ENCODE assay signal across 36 cellular contexts in the genomic region with DNA sequence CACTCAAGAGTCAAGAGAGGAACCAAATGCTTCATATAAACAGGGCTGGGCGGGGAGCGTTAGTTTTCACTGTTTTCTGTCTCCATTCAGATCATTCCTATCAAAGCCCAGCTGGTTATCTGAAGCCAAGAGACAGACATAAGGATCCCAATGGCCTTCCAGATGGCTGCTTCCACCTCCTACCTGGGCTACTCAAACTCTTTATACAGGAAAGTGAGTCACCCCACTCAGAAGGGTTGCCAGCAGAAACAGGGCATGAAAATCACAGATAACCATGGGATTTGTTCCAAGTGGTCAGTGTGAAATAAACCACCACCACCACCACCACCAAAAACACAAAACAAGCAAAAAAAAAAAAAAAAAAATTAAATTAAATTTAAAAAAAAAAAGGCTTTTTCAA. TPM values are rescaled to one million over a fixed set of nuclear protein-coding genes. Genes with fewer than 3 reads are reported as not detected.
DNase-seq lines count a peak whose midpoint lies in the region; ATAC-seq, FAIRE-seq and TF ChIP-seq lines count a peak whose summit lies in the region.
"Had no signal": no experiment of that assay in that cellular context is flagged by ENCODE, and none has a peak within 500 bp of the region (broad histone marks: within the 10 kb centered on the region; RNA-seq: fewer than 3 reads in every experiment).

No MANE protein-coding gene starts in this region.

- H3K27ac ChIP-seq in RWPE2 (ENCODE audit: poor library complexity, severe bottlenecking) (peak overlapping the region; percentile 17), endothelial cell of umbilical vein (ENCODE audit: insufficient read depth, low read depth, low read length) (no peak overlapping the region), thyroid gland (no peak overlapping the region), mesenchymal stem cell (ENCODE audit: low read length, poor library complexity, severe bottlenecking) (no peak overlapping the region)
- H3K27ac ChIP-seq: 22Rv1, cardiac muscle cell, KMS-11, psoas muscle, suprapubic skin had no signal

- 52 to 54% methylated on average over 2 of the region's 2 CpGs for WGBS in thyroid gland, 2 donors
- WGBS in mesenchymal stem cell = 90% methylated on average over 2 of the region's 2 CpGs

- H2AFZ ChIP-seq in endothelial cell of umbilical vein (ENCODE audit: low read depth, low read length) (no peak overlapping the region), mesenchymal stem cell (ENCODE audit: low read depth, low read length) (no peak overlapping the region)

- BruUV-seq in endothelial cell of umbilical vein (replicated peaks; lab: Mats Ljungman, UMichigan) = no TSS peak

- H2BK5ac ChIP-seq in mesenchymal stem cell (ENCODE audit: low read depth, low read length, poor library complexity, severe bottlenecking) = no peak overlapping the region

- H3K9me1 ChIP-seq in endothelial cell of umbilical vein (replicated peaks; ENCODE audit: control insufficient read depth, extremely low read depth, insufficient read depth, low read length) = no peaks in the 10 kb centered on the region

- no peak overlapping the region for H3K4me2 ChIP-seq in endothelial cell of umbilical vein (ENCODE audit: insufficient read depth, low read length)
- no peak overlapping the region for H3K4me2 ChIP-seq in mesenchymal stem cell (ENCODE audit: low read length, poor library complexity, severe bottlenecking)
- H3K4me2 ChIP-seq: KMS-11 had no signal

- CTCF ChIA-PET in endothelial cell of umbilical vein (lab: Charles Lee) = no interaction called here

- H4K8ac ChIP-seq in mesenchymal stem cell (ENCODE audit: low read length) = no peak overlapping the region

- H2BK120ac ChIP-seq in mesenchymal stem cell (ENCODE audit: low read depth, low read length) = no peak overlapping the region

- H3K27ac Mint-ChIP-seq in endothelial cell (ENCODE audit: unreplicated experiment) = no peak overlapping the region
- H3K27ac Mint-ChIP-seq: activated CD4-positive, alpha-beta memory T cell treated with anti-CD3 and anti-CD28 coated beads for 36 hours; activated naive CD4-positive, alpha-beta T cell treated with anti-CD3 and anti-CD28 coated beads, Interleukin-2, amount 50 U/mL, for 24 hours; activated T-helper 2 cell treated with anti-CD3 and anti-CD28 coated beads, Interferon-gamma antibody, Interleukin-2, Interleukin-4, amounts not matched to agents 10 μg/mL and 5 μg/mL and 100 μg/mL, durations not matched to agents 14 hours and 24 hours and 36 hours; CD14-positive monocyte; endodermal cell; stimulated activated naive B cell treated with anti-CD40 and anti-IgM and Interleukin-4, amounts not matched to agents 10 μg/mL and 1 μg/mL and 100 μg/mL, for 72 hours had no signal

- no peak overlapping the region for H2AK5ac ChIP-seq in mesenchymal stem cell (ENCODE audit: low read length, severe bottlenecking)

- H3K9me3 ChIP-seq in RWPE2 (ENCODE audit: severe bottlenecking) (no peaks in the 10 kb centered on the region), endothelial cell of umbilical vein (replicated peaks; ENCODE audit: control insufficient read depth, insufficient read depth, low read length) (no peaks in the 10 kb centered on the region), thyroid gland (no peaks in the 10 kb centered on the region), mesenchymal stem cell (ENCODE audit: control insufficient read depth, low read length) (peaks cover 13% of the 10 kb centered on the region)
- H3K9me3 ChIP-seq: psoas muscle, suprapubic skin had no signal

- no peak overlapping the region for H3K9ac ChIP-seq in endothelial cell of umbilical vein (replicated peaks; ENCODE audit: extremely low read depth, insufficient read depth, low read length)
- no peak overlapping the region for H3K9ac ChIP-seq in mesenchymal stem cell (ENCODE audit: low read length)
- H3K9ac ChIP-seq: KMS-11 had no signal

- POLR2A ChIA-PET in endothelial cell of umbilical vein (lab: Charles Lee) = no interaction called here

- no peaks in the 10 kb centered on the region for H3K4me1 Mint-ChIP-seq in endothelial cell (ENCODE audit: unreplicated experiment)
- H3K4me1 Mint-ChIP-seq: activated naive CD4-positive, alpha-beta T cell treated with anti-CD3 and anti-CD28 coated beads, Interleukin-2, amount 50 U/mL, for 24 hours; CD14-positive monocyte; endodermal cell; naive thymus-derived CD4-positive, alpha-beta T cell; stimulated activated naive B cell treated with anti-CD40 and anti-IgM and Interleukin-4, amounts not matched to agents 10 μg/mL and 1 μg/mL and 100 μg/mL, for 72 hours had no signal

- dilution Hi-C loops in endothelial cell of umbilical vein (cut with MboI; ENCODE audit: extremely low pct_ligation_motif_present, low sequenced_read_pairs) = no loop called here

- H2BK12ac ChIP-seq in mesenchymal stem cell (ENCODE audit: low read length in 2 of 2) = no peak overlapping the region

- H3K36me3 ChIP-seq in RWPE2 (ENCODE audit: low read depth) (peaks cover 14% of the 10 kb centered on the region), endothelial cell of umbilical vein (ENCODE audit: control insufficient read depth in 2 of 2, extremely low read depth in 1 of 2, insufficient read depth in 2 of 2, low read length in 2 of 2) (no peaks in the 10 kb centered on the region), thyroid gland (no peaks in the 10 kb centered on the region), mesenchymal stem cell (ENCODE audit: control insufficient read depth in 1 of 2, insufficient read depth in 2 of 2, low read depth in 1 of 2, low read length in 2 of 2) (no peaks in the 10 kb centered on the region)
- H3K36me3 ChIP-seq: cardiac muscle cell, suprapubic skin had no signal

- H2BK15ac ChIP-seq in mesenchymal stem cell (ENCODE audit: low read depth, poor library complexity, severe bottlenecking) = no peak overlapping the region

- H3K27me3 ChIP-seq in RWPE2 (ENCODE audit: insufficient read depth, poor library complexity, severe bottlenecking) (no peaks in the 10 kb centered on the region), endothelial cell of umbilical vein (ENCODE audit: control insufficient read depth in 2 of 2, insufficient read depth in 2 of 2, low read length in 2 of 2) (no peaks in the 10 kb centered on the region), thyroid gland (no peaks in the 10 kb centered on the region), mesenchymal stem cell (ENCODE audit: control insufficient read depth in 1 of 2, insufficient read depth in 1 of 2, low read length in 2 of 2) (peaks cover 30 to 55% of the 10 kb centered on the region in 2 experiments)
- H3K27me3 ChIP-seq: cardiac muscle cell, suprapubic skin had no signal

- H3K27me3 Mint-ChIP-seq in endothelial cell (ENCODE audit: unreplicated experiment) = peaks cover 8% of the 10 kb centered on the region

- H3K14ac ChIP-seq in mesenchymal stem cell (ENCODE audit: low read length in 2 of 2) = no peak overlapping the region

- peak; percentile 27 for DNase-seq in NCI-H2171 treated with DMSO at 0.1 percent for 48 hours (lab: John Stamatoyannopoulos, UW)
- DNase-seq in NCI-H2171 (lab: John Stamatoyannopoulos, UW) = no peak
- no peak for DNase-seq in RWPE2 (ENCODE audit: low spot score)
- peak; percentile 67 for DNase-seq in endothelial cell of umbilical vein (ENCODE audit: low read depth, low spot score)
- DNase-seq in thyroid gland = peak; percentile 55 to 60
- no peak for DNase-seq in endothelial cell (ENCODE audit: low spot score)
- DNase-seq in mesenchymal stem cell = no peak
- DNase-seq: activated CD4-positive, alpha-beta memory T cell treated with anti-CD3 and anti-CD28 coated beads for 36 hours; activated CD8-positive, alpha-beta memory T cell treated with anti-CD3 and anti-CD28 coated beads, Interleukin-2, amount 50 U/mL, for 48 hours; amygdala; Calu3; cortex of kidney; endodermal cell; left ventricle myocardium superior; midbrain; naive thymus-derived CD4-positive, alpha-beta T cell; NCI-H1436 treated with DMSO at 0.1 percent for 48 hours; NCI-H2107; NCI-H510A treated with DMSO at 0.1 percent for 48 hours; psoas muscle; stimulated activated CD4-positive, alpha-beta T cell treated with anti-CD3 and anti-CD28 coated beads, Interleukin-4, amount 100 ng/mL, for 4 hours; stimulated activated naive B cell treated with anti-CD40 and anti-IgM and Interleukin-4, amounts not matched to agents 10 μg/mL and 1 μg/mL and 100 μg/mL, for 72 hours had no signal

- H3K4me1 ChIP-seq in RWPE2 (ENCODE audit: insufficient read depth, poor library complexity, severe bottlenecking) (no peaks in the 10 kb centered on the region), endothelial cell of umbilical vein (ENCODE audit: control insufficient read depth, extremely low read depth, insufficient read depth, low read length) (no peaks in the 10 kb centered on the region), thyroid gland (peaks cover 0 to 11% of the 10 kb centered on the region in 2 donors), mesenchymal stem cell (ENCODE audit: control insufficient read depth, insufficient read depth, low read depth, low read length) (no peaks in the 10 kb centered on the region)
- H3K4me1 ChIP-seq: psoas muscle, suprapubic skin had no signal

- ATAC-seq in RWPE2 (ENCODE audit: low read depth) (peak; percentile 59), HG02571 (IDR thresholded peaks at IDR 0.05; ENCODE audit: unreplicated experiment) (no peak)
- ATAC-seq: activated CD4-positive, CD25-positive, alpha-beta regulatory T cell treated with anti-CD3 and anti-CD28 coated beads, Interleukin-2, amount 50 U/mL, for 24 hours; left ventricle myocardium superior; naive thymus-derived CD4-positive, alpha-beta T cell; psoas muscle; stimulated activated naive B cell treated with anti-CD40 and anti-IgM and Interleukin-4, amounts not matched to agents 10 μg/mL and 1 μg/mL and 100 μg/mL, for 72 hours had no signal

- no peak overlapping the region for H3K4ac ChIP-seq in mesenchymal stem cell (ENCODE audit: low read depth in 1 of 2, low read length in 2 of 2)

- H4K91ac ChIP-seq in mesenchymal stem cell (ENCODE audit: low read length) = no peak overlapping the region

- H3K4me3 ChIP-seq in RWPE2 (ENCODE audit: severe bottlenecking) (no peak overlapping the region), endothelial cell of umbilical vein (replicated peaks in 1 of 3; ENCODE audit: insufficient read depth in 1 of 3, low read depth in 1 of 3, low read length in 3 of 3) (no peak overlapping the region), thyroid gland (replicated peaks in 1 of 3) (no peak overlapping the region), mesenchymal stem cell (ENCODE audit: insufficient read depth in 1 of 2, low read depth in 1 of 2, low read length in 2 of 2) (no peak overlapping the region)
- H3K4me3 ChIP-seq: cardiac muscle cell, psoas muscle, suprapubic skin had no signal

- FAIRE-seq in endothelial cell of umbilical vein (lab: Jason Lieb, UNC) = peak; percentile 89
- FAIRE-seq: RCC 7860, TTC549 had no signal

- no peak overlapping the region for H3K18ac ChIP-seq in mesenchymal stem cell (ENCODE audit: low read depth in 1 of 2, low read length in 2 of 2)

- H3K4me3 Mint-ChIP-seq in endothelial cell (ENCODE audit: unreplicated experiment) = no peak overlapping the region
- H3K4me3 Mint-ChIP-seq: activated CD4-positive, alpha-beta memory T cell treated with anti-CD3 and anti-CD28 coated beads for 36 hours; activated naive CD4-positive, alpha-beta T cell treated with anti-CD3 and anti-CD28 coated beads, Interleukin-2, amount 50 U/mL, for 24 hours; CD14-positive monocyte; endodermal cell; naive thymus-derived CD4-positive, alpha-beta T cell; stimulated activated naive B cell treated with anti-CD40 and anti-IgM and Interleukin-4, amounts not matched to agents 10 μg/mL and 1 μg/mL and 100 μg/mL, for 72 hours had no signal

- TF ChIP-seq POLR2A in endothelial cell of umbilical vein (IDR thresholded peaks at IDR 0.05; ENCODE audit: low read depth, low read length) (no peak), thyroid gland (IDR thresholded peaks at IDR 0.05) (no peak)

- no peaks in the 10 kb centered on the region for H3K79me2 ChIP-seq in endothelial cell of umbilical vein (ENCODE audit: control insufficient read depth, insufficient read depth, low read length)

- H3K79me1 ChIP-seq in mesenchymal stem cell (replicated peaks; ENCODE audit: low read length, poor library complexity, severe bottlenecking) = no peaks in the 10 kb centered on the region

- peaks cover 8% of the 10 kb centered on the region for H3K36me3 Mint-ChIP-seq in endothelial cell (ENCODE audit: low read depth, unreplicated experiment)
- H3K36me3 Mint-ChIP-seq: activated CD4-positive, alpha-beta memory T cell treated with anti-CD3 and anti-CD28 coated beads for 36 hours; activated naive CD4-positive, alpha-beta T cell treated with anti-CD3 and anti-CD28 coated beads, Interleukin-2, amount 50 U/mL, for 24 hours; CD14-positive monocyte had no signal

- intact Hi-C loops in endothelial cell of umbilical vein (cut with micrococcal nuclease) (no loop called here), thyroid gland (cut with DNase I) (no loop called here)

- H4K20me1 ChIP-seq in endothelial cell of umbilical vein (replicated peaks; ENCODE audit: control insufficient read depth, extremely low read depth, insufficient read depth, low read length) = no peaks in the 10 kb centered on the region

- TF ChIP-seq CTCF in RWPE2 (IDR thresholded peaks at IDR 0.05; ENCODE audit: poor library complexity, severe bottlenecking) (no peak), endothelial cell of umbilical vein (IDR thresholded peaks at IDR 0.05; ENCODE audit: extremely low read depth in 1 of 2, insufficient read depth in 1 of 2, low read depth in 1 of 2, low read length in 2 of 2) (no peak), thyroid gland (IDR thresholded peaks at IDR 0.05) (no peak), endothelial cell (IDR thresholded peaks at IDR 0.05; ENCODE audit: unreplicated experiment) (no peak)

- H3K23ac ChIP-seq in mesenchymal stem cell (ENCODE audit: low read length in 2 of 2) = no peak overlapping the region

- peaks cover 6% of the 10 kb centered on the region for H3K9me3 Mint-ChIP-seq in endothelial cell (ENCODE audit: unreplicated experiment)
- H3K9me3 Mint-ChIP-seq: activated CD4-positive, alpha-beta memory T cell treated with anti-CD3 and anti-CD28 coated beads for 36 hours; activated naive CD4-positive, alpha-beta T cell treated with anti-CD3 and anti-CD28 coated beads, Interleukin-2, amount 50 U/mL, for 24 hours; activated T-helper 2 cell treated with anti-CD3 and anti-CD28 coated beads, Interferon-gamma antibody, Interleukin-2, Interleukin-4, amounts not matched to agents 10 μg/mL and 5 μg/mL and 100 μg/mL, durations not matched to agents 14 hours and 24 hours and 36 hours had no signal

RNA-seq across cellular contexts. Expression of gene PRSS3, which starts 5.5 kb away (rescaled TPM):
- total RNA-seq in endothelial cell of umbilical vein = 4.4 and 10.7 TPM in 2 replicates
- polyA plus RNA-seq in endothelial cell of umbilical vein = 3.7 and 4.6 TPM in 2 replicates
- 4.1 and 4.6 TPM in 2 replicates for polyA plus RNA-seq in endothelial cell of umbilical vein (2011; cell fraction: cytosol; rRNA removed)
- polyA plus RNA-seq in endothelial cell of umbilical vein (2011; cell fraction: nucleus; rRNA removed) = 2.1 and 3.0 TPM in 2 replicates
- 36.4 and 82.2 TPM in 2 replicates for polyA plus RNA-seq in endothelial cell of umbilical vein (2012)
- polyA minus RNA-seq in endothelial cell of umbilical vein = 1.4 and 2.4 TPM in 2 replicates
- polyA minus RNA-seq in endothelial cell of umbilical vein (2011; cell fraction: cytosol; rRNA and poly(A)+ RNA removed) = not detected
- polyA minus RNA-seq in endothelial cell of umbilical vein (2011; cell fraction: nucleus; rRNA and poly(A)+ RNA removed) = 1.0 TPM in 1 of 2 replicates, not detected in the other
- total RNA-seq in thyroid gland = not detected
- total RNA-seq in endothelial cell (ENCODE audit: unreplicated experiment) = 0.59 TPM
- not detected for polyA plus RNA-seq in mesenchymal stem cell (2013, experiment 1 of 2)
- not detected for polyA plus RNA-seq in mesenchymal stem cell (2013, experiment 2 of 2)
- total RNA-seq: activated CD4-positive, alpha-beta memory T cell treated with anti-CD3 and anti-CD28 coated beads for 36 hours; activated T-helper 2 cell treated with anti-CD3 and anti-CD28 coated beads, Interferon-gamma antibody, Interleukin-2, Interleukin-4, amounts not matched to agents 10 μg/mL and 5 μg/mL and 100 μg/mL, durations not matched to agents 14 hours and 24 hours and 36 hours; cardiac muscle cell; endodermal cell; H4; left ventricle myocardium superior; SK-MEL-5; T-helper 1 cell treated with Interleukin-12 subunit alpha and Interleukin-12 subunit beta and Interleukin-4 antibody, amounts not matched to agents 30 ng/mL and 1 ng/mL, for 36 hours had no signal
- polyA plus RNA-seq: CD14-positive monocyte; naive thymus-derived CD4-positive, alpha-beta T cell had no signal

RNA-seq across cellular contexts. Expression of gene UBE2R2, which starts 16.1 kb away (rescaled TPM):
- total RNA-seq in endothelial cell of umbilical vein = 51.5 and 54.3 TPM in 2 replicates
- 18.8 and 23.9 TPM in 2 replicates for polyA plus RNA-seq in endothelial cell of umbilical vein
- polyA plus RNA-seq in endothelial cell of umbilical vein (2011; cell fraction: cytosol; rRNA removed) = 35.7 and 37.3 TPM in 2 replicates
- 23.5 and 27.5 TPM in 2 replicates for polyA plus RNA-seq in endothelial cell of umbilical vein (2011; cell fraction: nucleus; rRNA removed)
- polyA plus RNA-seq in endothelial cell of umbilical vein (2012) = 62.1 and 66.1 TPM in 2 replicates
- polyA minus RNA-seq in endothelial cell of umbilical vein = 36.0 and 37.6 TPM in 2 replicates
- 15.0 TPM for polyA minus RNA-seq in endothelial cell of umbilical vein (2011; cell fraction: cytosol; rRNA and poly(A)+ RNA removed)
- 25.0 and 30.4 TPM in 2 replicates for polyA minus RNA-seq in endothelial cell of umbilical vein (2011; cell fraction: nucleus; rRNA and poly(A)+ RNA removed)
- total RNA-seq in thyroid gland = 10 to 100 TPM; 22.8 to 31.4 (median 25.8) TPM
- 57.7 TPM for total RNA-seq in endothelial cell (ENCODE audit: unreplicated experiment)
- 69.2 TPM for polyA plus RNA-seq in mesenchymal stem cell (2013, experiment 1 of 2)
- polyA plus RNA-seq in mesenchymal stem cell (2013, experiment 2 of 2) = 69.5 TPM

Comparison
In these comparisons a context has a peak if more than half of its experiments do, and no peak if none do; other contexts are left out.
1. DNase-seq: peak in NCI-H2171 treated with DMSO at 0.1 percent for 48 hours (single experiment), endothelial cell of umbilical vein (single experiment) and thyroid gland (2 of 2); none in NCI-H2171 (single experiment), RWPE2 (single experiment), endothelial cell (single experiment) and mesenchymal stem cell (single experiment).